Comparison of ENCODE assay signal across 20 cellular contexts in the genomic region with DNA sequence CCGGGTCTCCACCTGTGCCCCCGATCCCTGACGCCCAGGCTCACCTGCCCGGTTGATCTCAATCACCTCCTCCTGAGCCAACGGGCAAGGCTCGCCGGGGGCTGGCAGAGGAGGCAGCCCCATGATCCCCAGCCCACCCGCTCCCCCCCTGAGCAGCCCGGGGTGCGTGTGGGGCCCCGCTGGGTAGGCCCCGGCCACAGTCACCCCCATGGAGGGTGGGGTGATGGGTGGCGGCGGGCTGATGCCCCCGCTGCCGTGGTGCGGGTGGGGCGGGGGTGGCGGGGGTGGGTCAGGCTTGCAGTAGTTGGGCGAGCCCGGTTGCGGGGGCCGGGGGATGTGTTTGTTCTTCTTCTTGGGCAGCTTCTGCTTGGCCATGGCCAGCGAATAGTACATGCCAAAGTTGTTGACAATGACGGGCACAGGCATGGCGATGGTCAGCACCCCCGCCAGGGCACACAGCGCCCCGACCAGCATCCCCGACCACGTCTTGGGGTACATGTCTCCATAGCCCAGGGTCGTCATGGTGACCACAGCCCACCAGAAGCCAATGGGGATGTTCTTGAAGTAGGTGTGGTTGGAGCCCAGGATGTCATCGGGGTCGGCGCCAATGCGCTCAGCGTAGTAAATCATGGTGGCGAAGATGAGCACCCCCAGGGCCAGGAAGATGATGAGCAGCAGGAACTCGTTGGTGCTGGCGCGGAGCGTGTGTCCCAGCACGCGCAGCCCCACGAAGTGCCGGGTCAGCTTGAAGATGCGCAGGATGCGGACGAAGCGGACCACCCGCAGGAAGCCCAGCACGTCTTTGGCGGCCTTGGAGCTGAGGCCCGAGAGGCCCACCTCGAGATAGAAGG. TPM values are rescaled to one million over a fixed set of nuclear protein-coding genes. Genes with fewer than 3 reads are reported as not detected.
"Had no signal": no experiment of that assay in that cellular context is flagged by ENCODE, and none has a peak within 500 bp of the region (broad histone marks: within the 10 kb centered on the region; RNA-seq: fewer than 3 reads in every experiment).

No MANE protein-coding gene starts in this region.

- FAIRE-seq: endometrium, frontal cortex, small intestine had no signal

- DNase-seq: central memory CD4-positive, alpha-beta T cell; effector memory CD4-positive, alpha-beta T cell; heart right ventricle; hypothalamus; islet precursor cell; left cardiac atrium; left ventricle myocardium inferior; mesenchymal stem cell; naive B cell; ovary; small intestine; stimulated activated CD4-positive, alpha-beta T cell treated with anti-CD3 and anti-CD28 coated beads, Interleukin-12 subunit alpha, Interleukin-12 subunit beta, amount 100 ng/mL, for 4 hours; stimulated activated naive CD4-positive, alpha-beta T cell treated with Interleukin-2 at 50 U/mL for 16 hours; testis had no signal

- H3K36me3 ChIP-seq: heart right ventricle, left ventricle myocardium inferior, ovary, tibial nerve had no signal

- H3K27ac ChIP-seq: heart right ventricle, left ventricle myocardium inferior, ovary, testis, tibial nerve had no signal

- H3K27me3 ChIP-seq: ovary, testis had no signal

- H3K4me3 ChIP-seq: heart right ventricle, left ventricle myocardium inferior, lung, ovary, testis, tibial nerve had no signal

- H3K27ac Mint-ChIP-seq: progenitor cell of endocrine pancreas had no signal

- H3K9me3 ChIP-seq: heart right ventricle, left ventricle myocardium inferior, ovary, testis, tibial nerve had no signal

RNA-seq across cellular contexts. Expression of gene NAPSA, which starts 42.3 kb away (rescaled TPM):
- total RNA-seq: frontal cortex had no signal
- polyA plus RNA-seq: neural cell had no signal
